Comparison of ENCODE assay signal across 8 cellular contexts in the genomic region with DNA sequence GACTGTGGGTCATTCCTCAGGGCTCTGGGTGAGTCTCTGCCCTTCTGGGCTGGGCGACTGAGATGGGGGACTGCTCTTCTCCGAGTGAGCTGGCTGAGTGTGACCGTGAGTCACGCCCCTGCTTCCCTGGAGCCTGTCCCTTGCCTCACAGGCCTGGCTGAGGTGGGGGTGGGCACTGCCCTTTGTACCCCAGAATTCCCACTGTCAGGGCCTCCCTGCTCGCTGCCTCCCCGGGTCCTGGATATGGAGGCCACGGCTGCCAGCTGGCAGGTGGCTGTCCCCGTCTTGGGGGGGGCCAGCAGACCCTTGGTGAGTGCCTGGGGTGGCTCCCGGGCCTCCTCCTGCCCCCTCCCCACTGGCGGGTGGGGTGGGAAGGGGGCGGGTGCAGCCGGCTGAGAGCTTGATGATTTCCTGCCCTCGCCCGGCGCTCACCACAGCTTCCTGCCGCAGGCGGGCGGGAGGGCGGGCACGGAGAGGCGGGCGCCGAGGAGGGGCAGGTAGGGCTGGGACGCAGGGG. TPM values are rescaled to one million over a fixed set of nuclear protein-coding genes. Genes with fewer than 3 reads are reported as not detected.
DNase-seq lines count a peak whose midpoint lies in the region; ATAC-seq, FAIRE-seq and TF ChIP-seq lines count a peak whose summit lies in the region.

A gene with protein sequence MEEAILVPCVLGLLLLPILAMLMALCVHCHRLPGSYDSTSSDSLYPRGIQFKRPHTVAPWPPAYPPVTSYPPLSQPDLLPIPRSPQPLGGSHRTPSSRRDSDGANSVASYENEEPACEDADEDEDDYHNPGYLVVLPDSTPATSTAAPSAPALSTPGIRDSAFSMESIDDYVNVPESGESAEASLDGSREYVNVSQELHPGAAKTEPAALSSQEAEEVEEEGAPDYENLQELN (plus strand): TSS at position 434 of the 517 bp plus-strand sequence. CDS start 366 bp downstream, outside the sequence.

- TF ChIP-seq POLR2A in H1 (IDR thresholded peaks at IDR 0.05; ENCODE audit: control extremely low read depth in 1 of 2, low read depth in 2 of 2, low read length in 2 of 2), result no peak
- TF ChIP-seq POLR2A in GM18505 (IDR thresholded peaks at IDR 0.05; ENCODE audit: borderline replicate concordance, extremely low read depth, insufficient read depth, insufficient read length), result no peak

- H3K14ac ChIP-seq in H1 (ENCODE audit: insufficient read length), result no peak within 1 kb of the TSS

- H4K20me1 ChIP-seq in Karpas-422 (ENCODE audit: insufficient read depth, low read depth, low read length), result no peaks in the 10 kb centered on the region
- H4K20me1 ChIP-seq in H1 (replicated peaks in 1 of 2; ENCODE audit: control insufficient read depth in 1 of 2, insufficient read depth in 2 of 2, low read length in 2 of 2), result no peaks in the 10 kb centered on the region

- H4K91ac ChIP-seq in H1 (replicated peaks; ENCODE audit: insufficient read length, low read length), result no peak within 1 kb of the TSS

- H3K27me3 ChIP-seq in Karpas-422 (ENCODE audit: low read length) (no peaks in the 10 kb centered on the region), H1 (replicated peaks in 1 of 4; ENCODE audit: control insufficient read depth in 3 of 4, extremely low read depth in 1 of 4, insufficient read depth in 3 of 4, low read length in 3 of 4) (no peaks in the 10 kb centered on the region)

- H3K36me3 ChIP-seq in Karpas-422 (ENCODE audit: insufficient read depth, low read length) (peaks cover 11% of the 10 kb centered on the region; the same call in 1 of the 2 replicates), H1 (ENCODE audit: control insufficient read depth in 2 of 4, insufficient read depth in 4 of 4, low read length in 3 of 4) (peaks cover 0 to 16% (median 4%) of the 10 kb centered on the region in 4 experiments; a peak in 4 of 8 replicates)

- H2AFZ ChIP-seq in Karpas-422 (ENCODE audit: low read length) (peak within 1 kb of the TSS; percentile 73; the same call in 1 of the 2 replicates), H1 (ENCODE audit: low read length) (no peak within 1 kb of the TSS)

- H3K79me2 ChIP-seq in Karpas-422 (ENCODE audit: low read length) (no peaks in the 10 kb centered on the region), H1 (ENCODE audit: control insufficient read depth in 1 of 2, insufficient read depth in 2 of 2, low read length in 2 of 2) (no peaks in the 10 kb centered on the region)

- DNase-seq in Karpas-422, result peak; percentile 56
- no peak for DNase-seq in H1 (ENCODE audit: low read depth in 1 of 2, low spot score in 2 of 2)
- DNase-seq in stimulated activated CD8-positive, alpha-beta memory T cell treated with anti-CD3 and anti-CD28 coated beads, Interleukin-15, amount 100 ng/mL, for 48 hours (ENCODE audit: low read depth in 2 of 2), result peak; percentile 69 to 70
- DNase-seq in H4 (ENCODE audit: low spot score), result no peak
- DNase-seq in SHP77 (lab: John Stamatoyannopoulos, UW), result no peak

- no peak within 1 kb of the TSS for H2BK5ac ChIP-seq in H1 (ENCODE audit: low read depth, low read length)

- CTCF ChIA-PET in H1 (lab: Charles Lee; ENCODE audit: partially characterized antibody), result interaction anchor here (0.9 to 4.0 kb wide), 3 partner anchors 11 to 118 kb away, joined by 3 to 14 read pairs (median 3); no protein-coding TSS in a partner anchor

- H2BK20ac ChIP-seq in H1 (ENCODE audit: low read length), result no peak within 1 kb of the TSS

- no peak within 1 kb of the TSS for H2BK120ac ChIP-seq in H1 (replicated peaks; ENCODE audit: low read depth, low read length)

- no peaks in the 10 kb centered on the region for H3K79me1 ChIP-seq in H1 (ENCODE audit: low read depth, low read length)

- H3K4me2 ChIP-seq in Karpas-422 (ENCODE audit: low read depth, low read length, poor library complexity, severe bottlenecking) (peak within 1 kb of the TSS; percentile 58), H1 (ENCODE audit: insufficient read depth in 1 of 2, low read depth in 2 of 2, low read length in 2 of 2) (no peak within 1 kb of the TSS)

- ATAC-seq in activated CD4-positive, CD25-positive, alpha-beta regulatory T cell treated with anti-CD3 and anti-CD28 coated beads, Interleukin-2, amount 50 U/mL, for 24 hours, result peak; percentile 66 to 71
- ATAC-seq in GM18505 (IDR thresholded peaks at IDR 0.05; ENCODE audit: unreplicated experiment) (no peak), GM18519 (IDR thresholded peaks at IDR 0.05; ENCODE audit: low FRiP score, unreplicated experiment) (no peak)

- whole genome bisulfite sequencing in H1 (ENCODE audit: extremely low coverage in 1 of 2, insufficient coverage in 1 of 2, insufficient read length in 1 of 2, insufficient replicate concordance in 2 of 2, low coverage in 1 of 2, low lambda C conversion rate in 2 of 2, missing lambda C conversion rate in 1 of 2), 2 experiments, result 89% methylated on average over 6 of the region's 24 CpGs; no CpG with 5 or more reads in 1 of the 2 experiments

- peak within 1 kb of the TSS; percentile 68 for H4K8ac ChIP-seq in H1 (ENCODE audit: extremely low read depth, insufficient read depth, low read length)

- TF ChIP-seq CTCF in H1 (IDR thresholded peaks at IDR 0.05; ENCODE audit: control extremely low read depth in 1 of 3, insufficient read depth in 1 of 3, low read depth in 1 of 3, low read length in 3 of 3), result no peak

- no peak within 1 kb of the TSS for H2AK5ac ChIP-seq in H1 (ENCODE audit: low read depth, low read length)

- H3K18ac ChIP-seq in H1 (ENCODE audit: extremely low read depth, low read length), result no peak within 1 kb of the TSS

- H3K9ac ChIP-seq in Karpas-422 (ENCODE audit: low read length) (peak within 1 kb of the TSS; percentile 70), H1 (replicated peaks in 1 of 4; ENCODE audit: extremely low read depth in 1 of 4, low read depth in 3 of 4, low read length in 3 of 4) (no peak within 1 kb of the TSS)

- FAIRE-seq in H1 (lab: Jason Lieb, UNC), result no peak

- H3K23ac ChIP-seq in H1 (ENCODE audit: insufficient read length), result no peak within 1 kb of the TSS

- no peak within 1 kb of the TSS for H3K4ac ChIP-seq in H1 (replicated peaks; ENCODE audit: insufficient read length, low read depth, low read length)

- peak within 1 kb of the TSS; percentile 63; the same call in 1 of the 2 replicates for H3K4me3 ChIP-seq in Karpas-422 (ENCODE audit: low read length)
- H3K4me3 ChIP-seq in H1 (ENCODE audit: extremely low read depth in 1 of 4, insufficient read depth in 2 of 4, low read depth in 3 of 4, low read length in 4 of 4), result no peak within 1 kb of the TSS

- POLR2A ChIA-PET in H1 (lab: Charles Lee; ENCODE audit: partially characterized antibody), result interaction anchor here (1.2 kb wide), 1 partner anchor 10 kb away, joined by 5 read pairs; a partner anchor contains a TSS

- no peaks in the 10 kb centered on the region for H3K9me2 ChIP-seq in Karpas-422 (replicated peaks; ENCODE audit: insufficient read depth, low read length)

- no peak within 1 kb of the TSS for H3K56ac ChIP-seq in H1 (replicated peaks; ENCODE audit: insufficient read length, low read depth, low read length)

- no peak within 1 kb of the TSS for H2BK15ac ChIP-seq in H1 (ENCODE audit: low read length)

- peaks cover 5% of the 10 kb centered on the region for H3K9me3 ChIP-seq in Karpas-422 (ENCODE audit: low read length)
- H3K9me3 ChIP-seq in H1 (ENCODE audit: insufficient read depth in 2 of 2, low read depth in 1 of 2, low read length in 1 of 2), result peaks cover 5 to 7% of the 10 kb centered on the region in 2 experiments; a peak in 2 of 4 replicates

- H4K5ac ChIP-seq in H1 (ENCODE audit: insufficient read length, low read depth, low read length), result no peak within 1 kb of the TSS

- no peak for TF ChIP-seq RAD21 in H1 (IDR thresholded peaks at IDR 0.05 in 1 of 2, conservative IDR thresholded peaks at IDR 0.05 in 1 of 2; ENCODE audit: low read depth in 2 of 2, low read length in 2 of 2)

- no peaks in the 10 kb centered on the region for H3K23me2 ChIP-seq in H1 (ENCODE audit: low read depth, low read length)

- no peak for TF ChIP-seq EP300 in H1 (IDR thresholded peaks at IDR 0.05; ENCODE audit: borderline replicate concordance in 1 of 2, low read depth in 2 of 2, low read length in 2 of 2)

- H3K4me1 ChIP-seq in Karpas-422 (ENCODE audit: low read length) (peaks cover 9% of the 10 kb centered on the region), H1 (replicated peaks in 1 of 4; ENCODE audit: control insufficient read depth in 3 of 4, insufficient read depth in 4 of 4, low read length in 3 of 4) (no peaks in the 10 kb centered on the region)

- H2BK12ac ChIP-seq in H1 (ENCODE audit: low read depth, low read length), result no peak within 1 kb of the TSS

- H3K27ac ChIP-seq in Karpas-422 (ENCODE audit: low read length) (no peak within 1 kb of the TSS), H1 (ENCODE audit: low read depth, low read length) (no peak within 1 kb of the TSS)

TF ChIP-seq in H1, 55 proteins besides CTCF, POLR2A, EP300 and RAD21:
- TF ChIP-seq PHF8 (conservative IDR thresholded peaks at IDR 0.05; ENCODE audit: low read depth, low read length), result no peak
- no peak for TF ChIP-seq HDAC6 (IDR thresholded peaks at IDR 0.05; ENCODE audit: low read depth, low read length)
- no peak for TF ChIP-seq CHD2 (IDR thresholded peaks at IDR 0.05; ENCODE audit: low read length)
- TF ChIP-seq, protein P1, sequence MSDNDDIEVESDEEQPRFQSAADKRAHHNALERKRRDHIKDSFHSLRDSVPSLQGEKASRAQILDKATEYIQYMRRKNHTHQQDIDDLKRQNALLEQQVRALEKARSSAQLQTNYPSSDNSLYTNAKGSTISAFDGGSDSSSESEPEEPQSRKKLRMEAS (IDR thresholded peaks at IDR 0.05), result no peak
- TF ChIP-seq KDM1A (IDR thresholded peaks at IDR 0.05; ENCODE audit: borderline replicate concordance, low read length), result no peak
- TF ChIP-seq SP2 (IDR thresholded peaks at IDR 0.05; ENCODE audit: low read length), result no peak

RNA-seq across cellular contexts. Expression of the gene that starts here (rescaled TPM):
- 8.6 and 27.3 TPM in 2 replicates for total RNA-seq in Karpas-422 (2014; rRNA removed; shearing (Covaris generic); ENCODE audit: low replicate concordance)
- 2.7 and 3.0 TPM in 2 replicates for total RNA-seq in H1 (2021; fragmentation: NEBNext Ultra II Directional; extraction: Animal tissue kit (Norgen Biotek cat#: 25700))
- polyA plus RNA-seq in H1 (2011; rRNA removed), result 3.4 and 6.9 TPM in 2 replicates
- 3.8 TPM for polyA plus RNA-seq in H1 (2011; cell fraction: cytosol; rRNA removed)
- polyA plus RNA-seq in H1 (2011; cell fraction: nucleus; rRNA removed), result 37.5 TPM
- 5.0 to 7.0 TPM (median 5.7 TPM) in 4 replicates for polyA plus RNA-seq in H1 (2012, experiment 1 of 2)
- polyA plus RNA-seq in H1 (2012, experiment 2 of 2), result 4.2 TPM
- polyA plus RNA-seq in H1 (2013, experiment 1 of 2), result 3.2 TPM
- 2.6 TPM for polyA plus RNA-seq in H1 (2013, experiment 2 of 2)
- polyA minus RNA-seq in H1 (2011; rRNA and poly(A)+ RNA removed), result 0.85 and 1.7 TPM in 2 replicates
- not detected for polyA minus RNA-seq in H1 (2011; cell fraction: cytosol; rRNA and poly(A)+ RNA removed)
- polyA minus RNA-seq in H1 (2011; cell fraction: nucleus; rRNA and poly(A)+ RNA removed), result 2.9 TPM
- total RNA-seq in H4 (2014; rRNA removed; shearing (Covaris generic)), result 0.29 and 0.50 TPM in 2 replicates

Comparison
In these comparisons a context has a peak if more than half of its experiments do, and no peak if none do; other contexts are left out.
1. DNase-seq: peak in Karpas-422 (single experiment) and stimulated activated CD8-positive, alpha-beta memory T cell treated with anti-CD3 and anti-CD28 coated beads, Interleukin-15, amount 100 ng/mL, for 48 hours (2 of 2); none in H1 (0 of 2), H4 (single experiment) and SHP77 (0 of 2).
2. ATAC-seq: peak in activated CD4-positive, CD25-positive, alpha-beta regulatory T cell treated with anti-CD3 and anti-CD28 coated beads, Interleukin-2, amount 50 U/mL, for 24 hours (2 of 2); none in GM18505 (single experiment) and GM18519 (single experiment).